1 cellular context compared by ENCODE assay signal in the genomic region with DNA sequence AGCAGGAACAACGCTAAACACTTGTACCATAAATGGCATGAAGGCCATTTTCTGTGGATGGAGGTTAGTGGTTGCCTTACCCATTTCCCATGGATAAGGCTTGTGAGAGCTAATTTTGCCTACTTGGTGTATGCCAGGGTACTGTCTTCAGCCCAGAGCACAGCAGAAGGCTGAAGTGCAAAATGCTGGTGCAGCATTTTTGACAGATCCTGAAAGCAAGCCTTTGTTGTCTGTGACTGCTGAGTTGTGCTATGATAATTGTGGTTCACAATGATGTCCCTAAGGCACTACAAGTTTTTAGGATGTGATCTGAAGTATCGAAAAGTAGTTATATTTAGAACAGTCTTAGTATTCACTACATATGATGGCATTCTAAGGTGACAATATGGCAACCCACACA.
TF ChIP-seq lines count a peak whose summit lies in the region.

No MANE protein-coding gene starts in this region.

TF ChIP-seq in H1, 55 proteins besides CTCF, POLR2A, EP300 and RAD21:
- TF ChIP-seq POLR2AphosphoS5 (IDR thresholded peaks at IDR 0.05; ENCODE audit: low read depth, low read length) (no peak), GTF2F1 (IDR thresholded peaks at IDR 0.05; ENCODE audit: borderline replicate concordance, low read depth, low read length) (no peak)
